Comparison of ENCODE assay signal across 9 cellular contexts in genomic region chr4:169225058-169225751, GRCh38. TPM values are rescaled to one million over a fixed set of nuclear protein-coding genes. Genes with fewer than 3 reads are reported as not detected.
DNase-seq lines count a peak whose midpoint lies in the region; ATAC-seq and TF ChIP-seq lines count a peak whose summit lies in the region.
"Had no signal": no experiment of that assay in that cellular context is flagged by ENCODE, and none has a peak within 500 bp of the region (broad histone marks: within the 10 kb centered on the region; RNA-seq: fewer than 3 reads in every experiment).

No MANE protein-coding gene starts in this region.

- H3K9ac ChIP-seq in colonic mucosa (ENCODE audit: low read depth in 2 of 2, low read length in 2 of 2): peak overlapping the region in 1 of 2 donors; percentile 48
- peak overlapping the region; percentile 9 for H3K9ac ChIP-seq in skeletal muscle satellite cell (ENCODE audit: low read depth, low read length)

- no peak overlapping the region for H3K4me3 ChIP-seq in colonic mucosa
- H3K4me3 ChIP-seq in skeletal muscle satellite cell (ENCODE audit: low read length): peak overlapping the region; percentile 37
- H3K4me3 ChIP-seq: skin epidermis had no signal

- H3K27ac ChIP-seq in colonic mucosa: peak overlapping the region; percentile 24

- no peak for DNase-seq in colonic mucosa
- DNase-seq in posterior cingulate gyrus: no peak
- no peak for DNase-seq in pons (ENCODE audit: low spot score)

- H3K36me3 ChIP-seq in colonic mucosa (no peaks in the 10 kb centered on the region), skeletal muscle satellite cell (ENCODE audit: insufficient read depth, low read length) (peaks cover 8% of the 10 kb centered on the region)

- intact Hi-C loops in colonic mucosa (cut with DNase I): no loop called here
- intact Hi-C loops in posterior cingulate gyrus (cut with DNase I): no loop called here

- peak; percentile 71 for ATAC-seq in GM18868 (IDR thresholded peaks at IDR 0.05; ENCODE audit: unreplicated experiment)
- ATAC-seq in HG03571 (IDR thresholded peaks at IDR 0.05; ENCODE audit: unreplicated experiment): peak; percentile 61
- ATAC-seq in HG03354 (IDR thresholded peaks at IDR 0.05; ENCODE audit: poor library complexity, severe bottlenecking, unreplicated experiment): no peak
- ATAC-seq in HG03439 (IDR thresholded peaks at IDR 0.05; ENCODE audit: unreplicated experiment): no peak

- H3K4me1 ChIP-seq in colonic mucosa (peaks cover 4% of the 10 kb centered on the region), skeletal muscle satellite cell (ENCODE audit: control insufficient read depth, insufficient read depth, low read length) (peaks cover 60% of the 10 kb centered on the region)

- H3K27me3 ChIP-seq in colonic mucosa (no peaks in the 10 kb centered on the region), skeletal muscle satellite cell (ENCODE audit: control insufficient read depth, insufficient read depth, low read length) (no peaks in the 10 kb centered on the region)

- TF ChIP-seq CTCF in colonic mucosa (IDR thresholded peaks at IDR 0.05): no peak

- H3K9me3 ChIP-seq in colonic mucosa: no peaks in the 10 kb centered on the region
- H3K9me3 ChIP-seq in skeletal muscle satellite cell (replicated peaks; ENCODE audit: low read length): no peaks in the 10 kb centered on the region

- peak overlapping the region; percentile 54 for H3K4me2 ChIP-seq in skeletal muscle satellite cell (ENCODE audit: low read length)

RNA-seq across cellular contexts. Expression of gene SH3RF1, which starts 45.6 kb away (rescaled TPM):
- 10 to 100 TPM; 50.2 to 77.1 TPM for total RNA-seq in colonic mucosa
- 14.7 and 16.6 TPM in 2 replicates for total RNA-seq in skeletal muscle satellite cell (2012; rRNA removed)

Comparison
In these comparisons a context has a peak if more than half of its experiments do, and no peak if none do; other contexts are left out.
1. ATAC-seq: peak in GM18868 (single experiment) and HG03571 (single experiment); none in HG03354 (single experiment) and HG03439 (single experiment).